ENCODE assay signal across 18 cellular contexts in the genomic region with DNA sequence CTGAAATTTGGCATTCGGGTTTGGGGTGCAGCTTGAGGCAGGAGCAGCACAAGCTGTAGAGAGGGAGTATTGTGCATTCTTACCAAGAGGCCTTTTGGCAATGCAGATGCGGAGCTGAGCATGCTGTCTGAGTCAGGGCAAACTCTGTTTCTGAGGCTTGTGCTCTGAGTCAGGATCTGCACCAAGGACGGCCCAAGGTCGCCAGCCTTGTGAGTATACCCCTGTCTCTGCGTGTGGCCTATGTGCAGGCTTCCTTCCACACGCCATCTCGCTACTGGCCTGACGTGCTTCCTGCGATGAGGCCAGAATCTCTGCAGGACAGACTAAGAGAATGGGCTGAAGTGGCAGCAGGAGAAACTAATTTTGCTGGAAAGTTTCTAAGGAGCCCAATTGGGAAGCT. TPM values are rescaled to one million over a fixed set of nuclear protein-coding genes. Genes with fewer than 3 reads are reported as not detected.
DNase-seq lines count a peak whose midpoint lies in the region; ATAC-seq, FAIRE-seq and TF ChIP-seq lines count a peak whose summit lies in the region.
"Had no signal": no experiment of that assay in that cellular context is flagged by ENCODE, and none has a peak within 500 bp of the region (broad histone marks: within the 10 kb centered on the region; RNA-seq: fewer than 3 reads in every experiment).

No MANE protein-coding gene starts in this region.

- no peak overlapping the region for H3K4me2 ChIP-seq in astrocyte (ENCODE audit: low read length)

- H3K36me3 Mint-ChIP-seq in astrocyte (ENCODE audit: low read depth, unreplicated experiment): peaks cover 2% of the 10 kb centered on the region
- H3K36me3 Mint-ChIP-seq: CD14-positive monocyte had no signal

- no peak for FAIRE-seq in astrocyte (lab: Jason Lieb, UNC)
- FAIRE-seq: GM12892, GM19239, H54 had no signal

- ATAC-seq in HG02610 (IDR thresholded peaks at IDR 0.05; ENCODE audit: unreplicated experiment): no peak
- ATAC-seq: Panc1 had no signal

- WGBS in ovary, 3 donors: 31 to 58% (median 38%) methylated on average over 9 of the region's 9 CpGs

- H3K9me3 ChIP-seq in astrocyte (ENCODE audit: insufficient read depth, low read depth, low read length): no peaks in the 10 kb centered on the region
- H3K9me3 ChIP-seq in ovary: no peaks in the 10 kb centered on the region
- H3K9me3 ChIP-seq: Caco-2, MG63 had no signal

- H3K4me1 Mint-ChIP-seq in astrocyte (ENCODE audit: low read depth, unreplicated experiment): peaks cover 22% of the 10 kb centered on the region
- H3K4me1 Mint-ChIP-seq: CD14-positive monocyte had no signal

- no peak for TF ChIP-seq CTCF in astrocyte (IDR thresholded peaks at IDR 0.05; ENCODE audit: insufficient read depth, low read depth, low read length)
- TF ChIP-seq CTCF in ovary (IDR thresholded peaks at IDR 0.05): no peak

- no peaks in the 10 kb centered on the region for H3K27me3 ChIP-seq in astrocyte (ENCODE audit: insufficient read depth, low read length)
- no peaks in the 10 kb centered on the region for H3K27me3 ChIP-seq in ovary

- H4K20me1 ChIP-seq in astrocyte (ENCODE audit: insufficient read depth, low read length): peaks cover 43% of the 10 kb centered on the region

- TF ChIP-seq POLR2A in ovary (IDR thresholded peaks at IDR 0.05): no peak

- H3K27me3 Mint-ChIP-seq in astrocyte (ENCODE audit: low read depth, unreplicated experiment): no peaks in the 10 kb centered on the region

- H3K4me3 ChIP-seq in astrocyte (ENCODE audit: insufficient read depth, low read depth, low read length): no peak overlapping the region
- H3K4me3 ChIP-seq in ovary: no peak overlapping the region
- H3K4me3 ChIP-seq: MG63 had no signal

- intact Hi-C loops in ovary (cut with DNase I): loop anchor here in 3 of 4 donors (5.0 to 10.0 kb wide), 2 partner anchors 53 to 61 kb away; no protein-coding TSS in a partner anchor

- no peak overlapping the region for H3K4me3 Mint-ChIP-seq in astrocyte (ENCODE audit: unreplicated experiment)

- no peak overlapping the region for H2AFZ ChIP-seq in astrocyte (ENCODE audit: low read depth, low read length)

- H3K27ac ChIP-seq in astrocyte (ENCODE audit: low read depth, low read length) (no peak overlapping the region), ovary (no peak overlapping the region)
- H3K27ac ChIP-seq: 22Rv1 had no signal

- H3K36me3 ChIP-seq in astrocyte (ENCODE audit: insufficient read depth, low read length) (no peaks in the 10 kb centered on the region), ovary (no peaks in the 10 kb centered on the region)
- H3K36me3 ChIP-seq: MG63 had no signal

- no peak overlapping the region for H3K9ac ChIP-seq in astrocyte (ENCODE audit: low read length)

- peak; percentile 10 for DNase-seq in NCI-H1694 (lab: John Stamatoyannopoulos, UW)
- no peak for DNase-seq in NCI-H1694 treated with DMSO at 0.1 percent for 48 hours (lab: John Stamatoyannopoulos, UW)
- DNase-seq in GM04504 (ENCODE audit: low read depth): peak; percentile 28
- DNase-seq in astrocyte (ENCODE audit: low read depth): peak; percentile 60
- peak; percentile 20 to 51 (median 46) for DNase-seq in ovary
- DNase-seq in central memory CD4-positive, alpha-beta T cell: no peak
- DNase-seq in iPS-NIHi11 (ENCODE audit: low spot score): no peak
- DNase-seq: Caco-2, MG63, NCI-H1092 treated with DMSO at 0.1 percent for 48 hours, NCI-H187 had no signal

- H3K27ac Mint-ChIP-seq in astrocyte (ENCODE audit: unreplicated experiment): no peak overlapping the region

- H3K4me1 ChIP-seq in astrocyte (ENCODE audit: insufficient read depth, low read length) (no peaks in the 10 kb centered on the region), ovary (ENCODE audit: insufficient read depth) (no peaks in the 10 kb centered on the region)
- H3K4me1 ChIP-seq: Caco-2 had no signal

- TF ChIP-seq EP300 in ovary (IDR thresholded peaks at IDR 0.05): no peak

- peaks cover 14% of the 10 kb centered on the region for H3K79me2 ChIP-seq in astrocyte (ENCODE audit: insufficient read depth, low read length)

- peaks cover 4% of the 10 kb centered on the region for H3K9me3 Mint-ChIP-seq in astrocyte (ENCODE audit: unreplicated experiment)

RNA-seq across cellular contexts. Expression of a gene that starts 42.6 kb away (rescaled TPM):
- total RNA-seq in astrocyte (28.6 and 29.2 TPM in 2 replicates), ovary (10 to 100 TPM in 6 of 7 donors, 1 to 10 TPM in 1; 8.0 to 37.1 (median 22.1) TPM)
- 10 to 100 TPM in 1 of 2 donors, 1 to 10 TPM in 1; 5.5 to 21.2 TPM for polyA plus RNA-seq in ovary
- polyA plus RNA-seq: CD14-positive monocyte had no signal

Comparison
In these comparisons a context has a peak if more than half of its experiments do, and no peak if none do; other contexts are left out.
1. DNase-seq: peak in NCI-H1694 (single experiment), GM04504 (single experiment), astrocyte (single experiment) and ovary (5 of 5); none in NCI-H1694 treated with DMSO at 0.1 percent for 48 hours (single experiment), central memory CD4-positive, alpha-beta T cell (single experiment) and iPS-NIHi11 (single experiment).